ENCODE assay signal across 25 cellular contexts in genomic region chr16:88363239-88363891, GRCh38. TPM values are rescaled to one million over a fixed set of nuclear protein-coding genes. Genes with fewer than 3 reads are reported as not detected.
DNase-seq lines count a peak whose midpoint lies in the region; ATAC-seq and TF ChIP-seq lines count a peak whose summit lies in the region.
"Had no signal": no experiment of that assay in that cellular context is flagged by ENCODE, and none has a peak within 500 bp of the region (broad histone marks: within the 10 kb centered on the region; RNA-seq: fewer than 3 reads in every experiment).

No MANE protein-coding gene starts in this region.

- TF ChIP-seq CTCF in CD14-positive monocyte (IDR thresholded peaks at IDR 0.05) = no peak
- no peak for TF ChIP-seq CTCF in GM13977 (IDR thresholded peaks at IDR 0.05; ENCODE audit: extremely low read depth, insufficient read depth, missing control alignments)
- no peak for TF ChIP-seq CTCF in OCI-LY1 (IDR thresholded peaks at IDR 0.05; ENCODE audit: low read length)

- H3K4me1 Mint-ChIP-seq in CD14-positive monocyte = no peaks in the 10 kb centered on the region
- peaks cover 7% of the 10 kb centered on the region for H3K4me1 Mint-ChIP-seq in memory B cell
- H3K4me1 Mint-ChIP-seq: CD8-positive, alpha-beta memory T cell had no signal

- H3K9me2 ChIP-seq in OCI-LY1 (ENCODE audit: low read depth, low read length) = no peaks in the 10 kb centered on the region

- H3K27ac ChIP-seq in OCI-LY1 (ENCODE audit: low read depth, low read length, poor library complexity, severe bottlenecking) = peak overlapping the region; percentile 70
- H3K27ac ChIP-seq: BLaER1 treated with 17β-estradiol and CSF1 and Interleukin-3, amounts not matched to agents 10 nM and 100 nM; GM23248 had no signal

- in situ Hi-C loops in GM13977 (cut with MboI; ENCODE audit: low pct_unique_long_range_greater_than_20kb, low sequenced_read_pairs, unreplicated experiment) = no loop called here

- H3K9me3 Mint-ChIP-seq in CD14-positive monocyte (peaks cover 0 to 12% (median 5%) of the 10 kb centered on the region in 7 donors), memory B cell (peaks cover 9% of the 10 kb centered on the region)

- intact Hi-C loops in CD14-positive monocyte (cut with micrococcal nuclease) = no loop called here

- 0 out of 2 replicates have a peak, but pooled peaks cover 5% of the 10 kb centered on the region for H3K27me3 ChIP-seq in OCI-LY1 (ENCODE audit: insufficient read depth, low read length)

- peak; percentile 63 for ATAC-seq in memory B cell (ENCODE audit: low read depth)
- ATAC-seq: PC-3, SK-N-SH treated with all-trans-retinoic acid at 6 μM for 48 hours had no signal

- no peak overlapping the region for H2AFZ ChIP-seq in OCI-LY1 (ENCODE audit: low read length)
- H2AFZ ChIP-seq: GM23248 had no signal

- H3K4me3 ChIP-seq in OCI-LY1 (ENCODE audit: low read depth, low read length, poor library complexity, severe bottlenecking) = peak overlapping the region; percentile 1
- H3K4me3 ChIP-seq: BLaER1 treated with 17β-estradiol and CSF1 and Interleukin-3, amounts not matched to agents 10 nM and 100 nM; GM23248; HAP-1 had no signal

- H3K4me1 ChIP-seq in OCI-LY1 (ENCODE audit: insufficient read depth, low read length, severe bottlenecking) = peaks cover 19% of the 10 kb centered on the region
- H3K4me1 ChIP-seq: HAP-1 had no signal

- no peaks in the 10 kb centered on the region for H4K20me1 ChIP-seq in OCI-LY1 (ENCODE audit: insufficient read depth, low read length)

- H3K4me2 ChIP-seq in OCI-LY1 (ENCODE audit: low read length) = peak overlapping the region; percentile 31

- peak; percentile 12 for DNase-seq in CD14-positive monocyte (ENCODE audit: low spot score)
- peak; percentile 68 for DNase-seq in GM13977 (ENCODE audit: low spot score)
- DNase-seq in memory B cell (ENCODE audit: low spot score in 2 of 2) = no peak
- DNase-seq in NCI-H1092 treated with DMSO at 0.1 percent for 48 hours (lab: John Stamatoyannopoulos, UW) = no peak
- DNase-seq in A172 (ENCODE audit: low spot score) = no peak
- no peak for DNase-seq in cerebellar nuclear complex (lab: John Stamatoyannopoulos, UW)
- no peak for DNase-seq in NCI-H1694 (lab: John Stamatoyannopoulos, UW)
- DNase-seq: CD8-positive, alpha-beta memory T cell; DMS53; EL; GM23248; IMR-90; Kasumi-1; MM.1S; NCI-H187 treated with DMSO at 0.1 percent for 48 hours; NCI-H2227 treated with DMSO at 0.1 percent for 48 hours; NCI-H510A treated with DMSO at 0.1 percent for 48 hours; NCI-H774; PC-3; RPMI8226; SIG-M5 had no signal

- no peak overlapping the region for H3K4me3 Mint-ChIP-seq in CD14-positive monocyte
- peak overlapping the region; percentile 8 for H3K4me3 Mint-ChIP-seq in memory B cell
- H3K4me3 Mint-ChIP-seq: CD8-positive, alpha-beta memory T cell had no signal

- no peaks in the 10 kb centered on the region for H3K79me2 ChIP-seq in OCI-LY1 (ENCODE audit: insufficient read depth, low read length)

- peaks cover 5 to 17% (median 6%) of the 10 kb centered on the region in 3 donors for H3K27me3 Mint-ChIP-seq in CD14-positive monocyte (ENCODE audit: low read depth in 3 of 3)
- H3K27me3 Mint-ChIP-seq in memory B cell = peaks cover 6% of the 10 kb centered on the region

- H3K9ac ChIP-seq in OCI-LY1 (ENCODE audit: low read length) = peak overlapping the region; percentile 1; the same call in 1 of the 2 replicates
- H3K9ac ChIP-seq: BLaER1 treated with 17β-estradiol and CSF1 and Interleukin-3, amounts not matched to agents 10 nM and 100 nM; GM23248 had no signal

- H3K36me3 ChIP-seq in OCI-LY1 (ENCODE audit: insufficient read depth, low read length) = no peaks in the 10 kb centered on the region; the same call in 1 of the 2 replicates
- H3K36me3 ChIP-seq: BLaER1 treated with 17β-estradiol and CSF1 and Interleukin-3, amounts not matched to agents 10 nM and 100 nM; HAP-1 had no signal

- H3K27ac Mint-ChIP-seq in CD14-positive monocyte = no peak overlapping the region
- H3K27ac Mint-ChIP-seq in memory B cell = no peak overlapping the region
- H3K27ac Mint-ChIP-seq: CD8-positive, alpha-beta memory T cell had no signal

- H3F3A ChIP-seq in OCI-LY1 (ENCODE audit: insufficient read depth, low read length) = no peaks in the 10 kb centered on the region

- no peaks in the 10 kb centered on the region for H3K36me3 Mint-ChIP-seq in CD14-positive monocyte
- peaks cover 2% of the 10 kb centered on the region for H3K36me3 Mint-ChIP-seq in memory B cell

- H3K9me3 ChIP-seq in OCI-LY1 (ENCODE audit: low read length) = peaks cover 6% of the 10 kb centered on the region
- H3K9me3 ChIP-seq: HAP-1 had no signal

RNA-seq across cellular contexts. Expression of gene ZNF469, which starts 19.4 kb away (rescaled TPM):
- under 1 TPM; 0.02 to 0.10 TPM for polyA plus RNA-seq in CD14-positive monocyte
- 0.55 and 0.91 TPM in 2 replicates for total RNA-seq in A172 (2014; rRNA removed; shearing (Covaris generic))

Comparison
In these comparisons a context has a peak if more than half of its experiments do, and no peak if none do; other contexts are left out.
1. DNase-seq: peak in CD14-positive monocyte (single experiment) and GM13977 (single experiment); none in memory B cell (0 of 2), NCI-H1092 treated with DMSO at 0.1 percent for 48 hours (single experiment), A172 (single experiment), cerebellar nuclear complex (0 of 2) and NCI-H1694 (single experiment).